In genomic region chr17:19202448-19202847, GRCh38 we compare ENCODE assay signal across 8 cellular contexts. TPM values are rescaled to one million over a fixed set of nuclear protein-coding genes. Genes with fewer than 3 reads are reported as not detected.
DNase-seq lines count a peak whose midpoint lies in the region; ATAC-seq, FAIRE-seq and TF ChIP-seq lines count a peak whose summit lies in the region.
"Not testable (repeated sequence)": the region's sequence is repeated elsewhere in the genome, so short reads cannot be mapped to it uniquely, and the experiment has no call there.

No MANE protein-coding gene starts in this region.

- TF ChIP-seq RAD21 in K562 (CRISPR knock-in tag; conservative IDR thresholded peaks at IDR 0.05 in 1 of 2, IDR thresholded peaks at IDR 0.05 in 1 of 2), result not testable (repeated sequence)

- not testable (repeated sequence) for H4K20me1 ChIP-seq in K562 (replicated peaks; ENCODE audit: control insufficient read depth, insufficient read depth, low read length)

- not testable (repeated sequence) for TF ChIP-seq POLR2A in K562 (conservative IDR thresholded peaks at IDR 0.05); gastrocnemius medialis (IDR thresholded peaks at IDR 0.05)

- FAIRE-seq in K562 (lab: Jason Lieb, UNC), result not testable (repeated sequence)

- not testable (repeated sequence) for TF ChIP-seq CTCF in K562 (IDR thresholded peaks at IDR 0.05 in 2 of 3, conservative IDR thresholded peaks at IDR 0.05 in 1 of 3; ENCODE audit: insufficient read depth in 2 of 3, low read depth in 1 of 3, low read length in 3 of 3); left lung (IDR thresholded peaks at IDR 0.05); gastrocnemius medialis (IDR thresholded peaks at IDR 0.05 in 4 of 5, conservative IDR thresholded peaks at IDR 0.05 in 1 of 5)

- WGBS in K562 (ENCODE audit: insufficient coverage, low coverage, missing lambda C conversion rate), result no CpG with 5 or more reads among the region's 20 CpGs

- H3K9ac ChIP-seq in K562 (ENCODE audit: insufficient read depth in 1 of 2, low read depth in 2 of 2, low read length in 2 of 2), result not testable (repeated sequence)

- H3K27me3 ChIP-seq in CD4-positive, CD25-positive, alpha-beta regulatory T cell (ENCODE audit: control insufficient read depth, insufficient read depth, low read length); K562 (ENCODE audit: control insufficient read depth in 2 of 2, insufficient read depth in 2 of 2, low read length in 2 of 2); left lung; gastrocnemius medialis: not testable (repeated sequence)

- H3K4me3 Mint-ChIP-seq in CD4-positive, CD25-positive, alpha-beta regulatory T cell; T-cell: not testable (repeated sequence)

- intact Hi-C loops in K562 (cut with micrococcal nuclease); left lung (cut with DNase I); gastrocnemius medialis (cut with DNase I; ENCODE audit: low total_unique reads): not testable (repeated sequence)

- H2AFZ ChIP-seq in K562 (ENCODE audit: low read depth, low read length), result not testable (repeated sequence)

- H3K9me1 ChIP-seq in K562 (ENCODE audit: control insufficient read depth, insufficient read depth, low read length), result not testable (repeated sequence)

- in situ Hi-C loops in K562 (cut with MboI); gastrocnemius medialis (cut with MboI; ENCODE audit: low sequenced_read_pairs in 4 of 4): not testable (repeated sequence)

- H3K4me1 Mint-ChIP-seq in CD4-positive, CD25-positive, alpha-beta regulatory T cell; T-cell: not testable (repeated sequence)

- H3K36me3 Mint-ChIP-seq in CD4-positive, CD25-positive, alpha-beta regulatory T cell; T-cell: not testable (repeated sequence)

- not testable (repeated sequence) for TF ChIP-seq EP300 in K562 (IDR thresholded peaks at IDR 0.05; ENCODE audit: low read length)

- H3K9me3 Mint-ChIP-seq in CD4-positive, CD25-positive, alpha-beta regulatory T cell; T-cell: not testable (repeated sequence)

- H3K9me3 ChIP-seq in CD4-positive, CD25-positive, alpha-beta regulatory T cell (ENCODE audit: control insufficient read depth in 2 of 2, low read length in 2 of 2); K562 (replicated peaks; ENCODE audit: control insufficient read depth, insufficient read depth, low read depth, low read length); left lung; gastrocnemius medialis: not testable (repeated sequence)

- CTCF ChIA-PET in T-cell (lab: Charles Lee); K562 (lab: Yijun Ruan, JAX; ENCODE audit: low intra/inter-chr PET ratio): not testable (repeated sequence)

- DNase-seq in CD4-positive, CD25-positive, alpha-beta regulatory T cell; T-cell; K562 (ENCODE audit: extremely low read depth in 1 of 4, low spot score in 3 of 4); left lung; gastrocnemius medialis: not testable (repeated sequence)

- not testable (repeated sequence) for H3K36me3 ChIP-seq in CD4-positive, CD25-positive, alpha-beta regulatory T cell (ENCODE audit: control insufficient read depth, insufficient read depth, low read length); K562 (ENCODE audit: control insufficient read depth, insufficient read depth, low read length); left lung; gastrocnemius medialis

- H3K79me2 ChIP-seq in K562 (ENCODE audit: control insufficient read depth, insufficient read depth, low read length), result not testable (repeated sequence)

- not testable (repeated sequence) for H3K27ac ChIP-seq in CD4-positive, CD25-positive, alpha-beta regulatory T cell (ENCODE audit: insufficient read depth, low read length, poor library complexity, severe bottlenecking); K562 (ENCODE audit: extremely low read depth, low read depth, low read length); left lung; gastrocnemius medialis

- ATAC-seq in CD4-positive, CD25-positive, alpha-beta regulatory T cell (ENCODE audit: low read depth in 2 of 2), result peak; percentile 93 to 96
- peak; percentile 70 for ATAC-seq in GM18909 (IDR thresholded peaks at IDR 0.05; ENCODE audit: poor library complexity, unreplicated experiment)
- peak; percentile 73 for ATAC-seq in GM21825 (IDR thresholded peaks at IDR 0.05; ENCODE audit: unreplicated experiment)
- peak; percentile 68 for ATAC-seq in HG03175 (IDR thresholded peaks at IDR 0.05; ENCODE audit: unreplicated experiment)
- peak; percentile 92 to 99 (median 96) for ATAC-seq in T-cell (replicated peaks in 1 of 4)
- ATAC-seq in K562, result peak; percentile 99
- peak; percentile 99 for ATAC-seq in left lung
- peak; percentile 87 to 96 for ATAC-seq in gastrocnemius medialis

- H3K4me1 ChIP-seq in CD4-positive, CD25-positive, alpha-beta regulatory T cell (ENCODE audit: control insufficient read depth, insufficient read depth, low read length, poor library complexity, severe bottlenecking); K562 (replicated peaks in 1 of 2; ENCODE audit: control insufficient read depth in 2 of 2, insufficient read depth in 2 of 2, low read length in 2 of 2); left lung; gastrocnemius medialis: not testable (repeated sequence)

- not testable (repeated sequence) for H3K4me3 ChIP-seq in CD4-positive, CD25-positive, alpha-beta regulatory T cell (ENCODE audit: low read depth, low read length); K562; left lung; gastrocnemius medialis

- not testable (repeated sequence) for H3K27ac Mint-ChIP-seq in CD4-positive, CD25-positive, alpha-beta regulatory T cell; T-cell

- H3K27me3 Mint-ChIP-seq in CD4-positive, CD25-positive, alpha-beta regulatory T cell; T-cell: not testable (repeated sequence)

- BruUV-seq in K562 (replicated peaks; lab: Mats Ljungman, UMichigan), result not testable (repeated sequence)

- POLR2A ChIA-PET in T-cell (lab: Charles Lee); K562 (lab: Yijun Ruan, JAX): not testable (repeated sequence)

- not testable (repeated sequence) for H3K4me2 ChIP-seq in K562 (ENCODE audit: insufficient read depth, low read length)

RNA-seq across cellular contexts. Expression of gene EPN2, which starts 34.7 kb away (rescaled TPM):
- total RNA-seq in CD4-positive, CD25-positive, alpha-beta regulatory T cell, result 14.9 TPM
- polyA plus RNA-seq in CD4-positive, CD25-positive, alpha-beta regulatory T cell, result 1 to 10 TPM; 7.1 to 9.5 (median 7.9) TPM
- total RNA-seq in T-cell (1 to 10 TPM; 5.5 to 9.8 (median 8.4) TPM), K562 (2014; rRNA removed) (8.7 and 8.9 TPM in 2 replicates), K562 (2014; rRNA removed; fragmentation: Illumina TruSeq; extraction: Trizol) (5.8 and 8.3 TPM in 2 replicates), K562 (2015; rRNA removed; fragmentation: Illumina TruSeq; extraction: Trizol) (6.5 and 8.7 TPM in 2 replicates), K562 (2021) (12.9 and 14.0 TPM in 2 replicates), left lung (10 to 100 TPM; 43.3 to 49.1 TPM), gastrocnemius medialis (10 to 100 TPM; 18.9 to 31.8 (median 26.2) TPM)
- 57.2 and 65.1 TPM in 2 replicates for total RNA-seq in K562 (2011; cell fraction: chromatin; rRNA removed; ENCODE audit: low replicate concordance)
- 32.2 and 33.7 TPM in 2 replicates for total RNA-seq in K562 (2011; cell fraction: nucleolus; rRNA removed)
- total RNA-seq in K562 (2011; cell fraction: nucleoplasm; rRNA removed), result 38.0 and 45.9 TPM in 2 replicates
- polyA plus RNA-seq in K562 (2011; rRNA removed) (8.8 and 10.4 TPM in 2 replicates), K562 (2014; fragmentation: Illumina TruSeq; extraction: Trizol) (7.4 and 9.0 TPM in 2 replicates), K562 (2014; fragmentation: Nextera tagmentation; extraction: Ambion mirVana) (1 to 10 TPM; 1.0 to 1.3 TPM), K562 (2014; rRNA removed) (9.1 and 10.3 TPM in 2 replicates)
- polyA plus RNA-seq in K562 (2011; cell fraction: cytosol; rRNA removed), result 8.6 and 15.3 TPM in 2 replicates
- 28.6 and 45.3 TPM in 2 replicates for polyA plus RNA-seq in K562 (2011; cell fraction: nucleus; rRNA removed)
- polyA plus RNA-seq in K562 (2012), result 10.2 and 10.7 TPM in 2 replicates
- polyA minus RNA-seq in K562 (2011; rRNA and poly(A)+ RNA removed), result 16.7 and 22.5 TPM in 2 replicates
- polyA minus RNA-seq in K562 (2011; cell fraction: cytosol; rRNA and poly(A)+ RNA removed), result 7.3 and 8.6 TPM in 2 replicates
- 16.4 and 21.3 TPM in 2 replicates for polyA minus RNA-seq in K562 (2011; cell fraction: nucleus; rRNA and poly(A)+ RNA removed)
